Comparison of ENCODE assay signal across 14 cellular contexts in genomic region chr3:71513081-71513480, GRCh38.
"Had no signal": no experiment of that assay in that cellular context is flagged by ENCODE, and none has a peak within 500 bp of the region (broad histone marks: within the 10 kb centered on the region; RNA-seq: fewer than 3 reads in every experiment).

No MANE protein-coding gene starts in this region.

- H3K4me3 ChIP-seq: coronary artery, gastrocnemius medialis, heart left ventricle, pancreas, right lobe of liver, stomach, upper lobe of left lung had no signal

- ATAC-seq: esophagus mucosa; gastrocnemius medialis; naive thymus-derived CD4-positive, alpha-beta T cell; right lobe of liver; WTC11 had no signal

- H3K36me3 ChIP-seq: gastrocnemius medialis, heart left ventricle, pancreas, right lobe of liver, stomach, upper lobe of left lung had no signal

- DNase-seq: activated CD4-positive, alpha-beta memory T cell treated with anti-CD3 and anti-CD28 coated beads for 36 hours; activated naive CD4-positive, alpha-beta T cell treated with anti-CD3 and anti-CD28 coated beads for 36 hours; activated T-cell treated with anti-CD3 and anti-CD28 coated beads, Interleukin-2, amount 50 U/mL, for 24 hours; gastrocnemius medialis; heart left ventricle; naive thymus-derived CD4-positive, alpha-beta T cell; pancreas; right lobe of liver; stimulated activated CD4-positive, alpha-beta T cell treated with anti-CD3 and anti-CD28 coated beads, Interleukin-4, amount 100 ng/mL, for 24 hours; stomach; upper lobe of left lung had no signal

- H3K27ac ChIP-seq: coronary artery, gastrocnemius medialis, pancreas, right lobe of liver, stomach had no signal

- H3K27me3 ChIP-seq: gastrocnemius medialis, heart left ventricle, pancreas, right lobe of liver, stomach, upper lobe of left lung had no signal
